ENCODE assay signal across 22 cellular contexts in the genomic region with DNA sequence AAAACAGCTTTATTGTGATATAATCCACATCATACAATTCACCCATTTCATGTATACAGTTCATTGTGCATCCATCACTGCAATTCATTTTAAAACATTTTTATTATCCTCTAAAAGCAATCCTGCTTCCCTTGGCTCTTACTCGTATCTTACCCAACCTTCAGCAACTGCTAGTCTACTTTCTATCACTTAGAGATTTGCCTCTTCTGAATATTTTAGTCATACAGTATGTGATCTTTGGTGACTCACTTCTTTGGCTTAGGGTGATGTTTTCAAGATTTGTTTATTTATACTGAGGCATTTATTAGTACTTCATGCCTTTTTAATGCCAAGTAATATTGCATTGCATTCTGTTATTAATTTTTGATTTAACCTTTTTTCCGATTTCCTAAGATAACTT. TPM values are rescaled to one million over a fixed set of nuclear protein-coding genes. Genes with fewer than 3 reads are reported as not detected.
DNase-seq lines count a peak whose midpoint lies in the region; ATAC-seq, FAIRE-seq and TF ChIP-seq lines count a peak whose summit lies in the region.
"Had no signal": no experiment of that assay in that cellular context is flagged by ENCODE, and none has a peak within 500 bp of the region (broad histone marks: within the 10 kb centered on the region; RNA-seq: fewer than 3 reads in every experiment).

No MANE protein-coding gene starts in this region.

- CTCF ChIA-PET in IMR-90 (lab: Yijun Ruan, JAX), result no interaction called here

- H3K4me3 ChIP-seq in IMR-90 (ENCODE audit: insufficient read depth, low read depth, low read length) (no peak overlapping the region), bronchial epithelial cell (ENCODE audit: low read depth, low read length) (no peak overlapping the region), foreskin fibroblast (ENCODE audit: low read depth in 1 of 2, low read length in 2 of 2) (no peak overlapping the region), GM23338 (no peak overlapping the region)
- H3K4me3 ChIP-seq: left ventricle myocardium inferior, neural progenitor cell, prostate gland, spleen had no signal

- no peak overlapping the region for H3K18ac ChIP-seq in IMR-90 (ENCODE audit: low read depth, low read length)

- H2AFZ ChIP-seq in IMR-90 (replicated peaks; ENCODE audit: low read length, poor library complexity) (no peak overlapping the region), GM23338 (no peak overlapping the region)
- H2AFZ ChIP-seq: neural progenitor cell had no signal

- H4K91ac ChIP-seq in IMR-90 (ENCODE audit: insufficient read depth, low read depth, low read length), result no peak overlapping the region

- H2BK120ac ChIP-seq in IMR-90 (ENCODE audit: low read depth, low read length), result no peak overlapping the region

- no peak overlapping the region for H3K23ac ChIP-seq in IMR-90 (ENCODE audit: low read depth, low read length)

- H3K4me1 ChIP-seq in IMR-90 (ENCODE audit: control insufficient read depth, insufficient read depth, low read length), result no peaks in the 10 kb centered on the region
- H3K4me1 ChIP-seq in GM23338 (ENCODE audit: insufficient read depth), result no peaks in the 10 kb centered on the region
- H3K4me1 ChIP-seq: left ventricle myocardium inferior, neural progenitor cell, prostate gland, spleen had no signal

- TF ChIP-seq CTCF in IMR-90 (conservative IDR thresholded peaks at IDR 0.05; ENCODE audit: low read depth, low read length) (no peak), bronchial epithelial cell (IDR thresholded peaks at IDR 0.05; ENCODE audit: insufficient read depth, low read length, severe bottlenecking) (no peak), foreskin fibroblast (IDR thresholded peaks at IDR 0.05; ENCODE audit: low read depth, low read length) (no peak), GM23338 (conservative IDR thresholded peaks at IDR 0.05; ENCODE audit: low read depth in 2 of 2) (no peak)

- in situ Hi-C loops in IMR-90 (cut with MboI; ENCODE audit: low sequenced_read_pairs), result no loop called here

- peak; percentile 81 for ATAC-seq in IMR-90 (ENCODE audit: low read depth)
- ATAC-seq in GM21528 (IDR thresholded peaks at IDR 0.05; ENCODE audit: low FRiP score, unreplicated experiment), result no peak
- no peak for ATAC-seq in GM23338

- peaks cover 13% of the 10 kb centered on the region; the same call in 2 of the 3 replicates for H3K36me3 Mint-ChIP-seq in GM23338 (ENCODE audit: low read depth)

- H2AK9ac ChIP-seq in IMR-90 (replicated peaks; ENCODE audit: low read depth, low read length, poor library complexity), result no peak overlapping the region

- H3K9me1 ChIP-seq in IMR-90 (ENCODE audit: insufficient read depth, low read length), result no peaks in the 10 kb centered on the region

- intact Hi-C loops in IMR-90 (cut with micrococcal nuclease), result no loop called here

- no TSS peak for BruUV-seq in IMR-90 (replicated peaks; lab: Mats Ljungman, UMichigan)

- H3K27me3 ChIP-seq in IMR-90 (ENCODE audit: control insufficient read depth, insufficient read depth, low read length), result no peaks in the 10 kb centered on the region
- H3K27me3 ChIP-seq in bronchial epithelial cell (ENCODE audit: control insufficient read depth, insufficient read depth, low read length), result no peaks in the 10 kb centered on the region
- H3K27me3 ChIP-seq in GM23338 (ENCODE audit: insufficient read depth), result no peaks in the 10 kb centered on the region
- H3K27me3 ChIP-seq: neural progenitor cell, spleen had no signal

- dilution Hi-C loops in IMR-90 (cut with HindIII; ENCODE audit: low sequenced_read_pairs, unreplicated experiment), result no loop called here

- H3K9me2 ChIP-seq in GM23338 (ENCODE audit: insufficient read depth), result no peaks in the 10 kb centered on the region

- 0 out of 4 replicates have a peak, but pooled peaks cover 0 to 2% of the 10 kb centered on the region in 2 experiments for H3K79me1 ChIP-seq in IMR-90 (ENCODE audit: low read depth in 1 of 2, low read length in 2 of 2)

- H3K9me3 Mint-ChIP-seq in GM23338, result no peaks in the 10 kb centered on the region
- H3K9me3 Mint-ChIP-seq: neural progenitor cell had no signal

- no peak overlapping the region for H2BK15ac ChIP-seq in IMR-90 (ENCODE audit: low read depth, low read length)

- peaks cover 2% of the 10 kb centered on the region; the same call in 1 of the 2 replicates for H3K36me3 ChIP-seq in IMR-90 (ENCODE audit: control insufficient read depth, insufficient read depth, low read length)
- H3K36me3 ChIP-seq in bronchial epithelial cell (ENCODE audit: control insufficient read depth, insufficient read depth, low read length), result peaks cover 2% of the 10 kb centered on the region
- 0 out of 2 replicates have a peak, but pooled peaks cover 3% of the 10 kb centered on the region for H3K36me3 ChIP-seq in GM23338 (ENCODE audit: insufficient read depth)
- H3K36me3 ChIP-seq: neural progenitor cell, prostate gland had no signal

- H3K27ac Mint-ChIP-seq in GM23338, result no peak overlapping the region
- H3K27ac Mint-ChIP-seq: neural progenitor cell had no signal

- H3K14ac ChIP-seq in IMR-90 (replicated peaks; ENCODE audit: low read depth, low read length), result no peak overlapping the region

- H4K8ac ChIP-seq in IMR-90 (ENCODE audit: low read depth in 2 of 2, low read length in 2 of 2), result no peak overlapping the region

- H4K20me1 ChIP-seq in IMR-90 (ENCODE audit: insufficient read depth, low read length) (no peaks in the 10 kb centered on the region), GM23338 (replicated peaks; ENCODE audit: insufficient read depth) (no peaks in the 10 kb centered on the region)

- H3K9me3 ChIP-seq in IMR-90 (ENCODE audit: control insufficient read depth, insufficient read depth, low read length), result no peaks in the 10 kb centered on the region
- H3K9me3 ChIP-seq: left ventricle myocardium inferior, prostate gland, spleen had no signal

- H3K4me2 ChIP-seq in IMR-90 (ENCODE audit: low read depth, low read length), result no peak overlapping the region
- no peak overlapping the region for H3K4me2 ChIP-seq in GM23338
- H3K4me2 ChIP-seq: neural progenitor cell had no signal

- H3K9ac ChIP-seq in IMR-90 (ENCODE audit: low read depth, low read length), result no peak overlapping the region
- H3K9ac ChIP-seq: neural progenitor cell had no signal

- H2AK5ac ChIP-seq in IMR-90 (ENCODE audit: low read depth, low read length), result no peak overlapping the region

- no CpG with 5 or more reads among the region's 2 CpGs for WGBS in IMR-90 (ENCODE audit: extremely low coverage in 2 of 2, insufficient read length in 1 of 2), 2 experiments

- H3K27ac ChIP-seq in IMR-90 (ENCODE audit: insufficient read depth, low read length) (no peak overlapping the region), GM23338 (ENCODE audit: low read depth) (no peak overlapping the region)
- H3K27ac ChIP-seq: HL-60, left ventricle myocardium inferior, neural progenitor cell, prostate gland, RWPE1, spleen had no signal

- H3K4ac ChIP-seq in IMR-90 (ENCODE audit: low read depth, low read length), result no peak overlapping the region

- FAIRE-seq in bronchial epithelial cell (lab: Jason Lieb, UNC), result no peak
- no peak for FAIRE-seq in GM12892 (lab: Jason Lieb, UNC)

- no peak overlapping the region for H3K4me3 Mint-ChIP-seq in GM23338
- H3K4me3 Mint-ChIP-seq: neural progenitor cell had no signal

- TF ChIP-seq RAD21 in IMR-90 (IDR thresholded peaks at IDR 0.05; ENCODE audit: low read length), result no peak

- no peaks in the 10 kb centered on the region for H3K79me2 ChIP-seq in GM23338 (replicated peaks; ENCODE audit: insufficient read depth)

- DNase-seq in AG08396 (ENCODE audit: low spot score) (peak; percentile 14), IMR-90 (peak; percentile 81), bronchial epithelial cell (ENCODE audit: low read depth) (peak; percentile 84), foreskin fibroblast (peak; percentile 63 to 80), GM12892 (ENCODE audit: insufficient read length) (no peak), NCI-H2227 (lab: John Stamatoyannopoulos, UW; ENCODE audit: unreplicated experiment) (no peak), GM23338 (ENCODE audit: low spot score) (no peak)
- DNase-seq: activated CD4-positive, alpha-beta T cell treated with anti-CD3 and anti-CD28 coated beads for 48 hours; activated CD8-positive, alpha-beta memory T cell treated with anti-CD3 and anti-CD28 coated beads, Interleukin-2, amount 50 U/mL, for 4 hours; activated effector memory CD4-positive, alpha-beta T cell treated with anti-CD3 and anti-CD28 coated beads, Interleukin-2, amount 50 U/mL, for 16 hours; amygdala; DMS 273 treated with DMSO at 0.1 percent for 48 hours; left ventricle myocardium inferior; NCI-H187; NCI-H510A; spleen; stimulated activated CD4-positive, alpha-beta T cell treated with anti-CD3 and anti-CD28 coated beads, Interleukin-4, amount 100 ng/mL, for 4 hours had no signal

- no peaks in the 10 kb centered on the region for H3K27me3 Mint-ChIP-seq in GM23338 (ENCODE audit: insufficient read depth, low read depth, poor library complexity)

- TF ChIP-seq POLR2A in IMR-90 (IDR thresholded peaks at IDR 0.05; ENCODE audit: low read depth, low read length) (no peak), GM12892 (IDR thresholded peaks at IDR 0.05; ENCODE audit: low read depth, low read length) (no peak)

- POLR2A ChIA-PET in IMR-90 (lab: Charles Lee; ENCODE audit: unreplicated experiment), result interaction anchor here (0.6 kb wide), 1 partner anchor 18 kb away, joined by 10 read pairs; no protein-coding TSS in a partner anchor

- H3F3A ChIP-seq in GM23338 (replicated peaks; ENCODE audit: low read depth), result no peaks in the 10 kb centered on the region

- no peak overlapping the region for H4K5ac ChIP-seq in IMR-90 (ENCODE audit: low read depth, low read length)

- no peak overlapping the region for H3K56ac ChIP-seq in IMR-90 (ENCODE audit: extremely low read depth, insufficient read depth, low read length)

- H2BK20ac ChIP-seq in IMR-90 (ENCODE audit: low read depth, low read length), result no peak overlapping the region

- H3K4me1 Mint-ChIP-seq in GM23338, result no peaks in the 10 kb centered on the region
- H3K4me1 Mint-ChIP-seq: neural progenitor cell had no signal

- H2BK5ac ChIP-seq in IMR-90 (ENCODE audit: low read depth, low read length, poor library complexity, severe bottlenecking), result no peak overlapping the region

TF ChIP-seq in IMR-90, 13 proteins besides CTCF, POLR2A, EP300 and RAD21 (continues in another document):
- TF ChIP-seq MAFK (IDR thresholded peaks at IDR 0.05; ENCODE audit: low read depth, low read length) (no peak), CEBPB (IDR thresholded peaks at IDR 0.05; ENCODE audit: low read depth, low read length) (peak; percentile 58; the same call in 1 of the 2 replicates)

TF ChIP-seq in GM23338, 12 proteins besides CTCF, POLR2A, EP300 and RAD21 (continues in another document):
- no peak for TF ChIP-seq NANOG (IDR thresholded peaks at IDR 0.05; ENCODE audit: borderline replicate concordance)
- TF ChIP-seq EZH2phosphoT487 (IDR thresholded peaks at IDR 0.05; ENCODE audit: unreplicated experiment), result no peak

RNA-seq across cellular contexts. Expression of gene MSMO1, which starts 15.0 kb away (rescaled TPM):
- total RNA-seq in IMR-90 (2012; rRNA removed) (40.1 and 118 TPM in 2 replicates), bronchial epithelial cell (187 and 206 TPM in 2 replicates)
- polyA plus RNA-seq in IMR-90 (2012; rRNA removed) (29.5 and 42.1 TPM in 2 replicates), GM23338 (2016; fragmentation: Nextera tagmentation; extraction: Ambion mirVana) (118 and 145 TPM in 2 replicates)
- polyA plus RNA-seq in IMR-90 (2012; cell fraction: cytosol; rRNA removed), result 8.6 and 10.1 TPM in 2 replicates
- polyA plus RNA-seq in IMR-90 (2012; cell fraction: nucleus; rRNA removed; ENCODE audit: low replicate concordance), result 3.8 and 13.4 TPM in 2 replicates
- polyA plus RNA-seq in GM12892 (2012; ENCODE audit: missing spikeins), result 55.8 TPM
- 272 and 274 TPM in 2 replicates for total RNA-seq in GM23338 (2014; rRNA removed; shearing (Covaris generic))

Comparison
In these comparisons a context has a peak if more than half of its experiments do, and no peak if none do; other contexts are left out.
1. DNase-seq: peak in AG08396 (single experiment), IMR-90 (single experiment), bronchial epithelial cell (single experiment) and foreskin fibroblast (2 of 2); none in GM12892 (single experiment), NCI-H2227 (single experiment) and GM23338 (single experiment).